Comparison of ENCODE assay signal across 8 cellular contexts in the genomic region with DNA sequence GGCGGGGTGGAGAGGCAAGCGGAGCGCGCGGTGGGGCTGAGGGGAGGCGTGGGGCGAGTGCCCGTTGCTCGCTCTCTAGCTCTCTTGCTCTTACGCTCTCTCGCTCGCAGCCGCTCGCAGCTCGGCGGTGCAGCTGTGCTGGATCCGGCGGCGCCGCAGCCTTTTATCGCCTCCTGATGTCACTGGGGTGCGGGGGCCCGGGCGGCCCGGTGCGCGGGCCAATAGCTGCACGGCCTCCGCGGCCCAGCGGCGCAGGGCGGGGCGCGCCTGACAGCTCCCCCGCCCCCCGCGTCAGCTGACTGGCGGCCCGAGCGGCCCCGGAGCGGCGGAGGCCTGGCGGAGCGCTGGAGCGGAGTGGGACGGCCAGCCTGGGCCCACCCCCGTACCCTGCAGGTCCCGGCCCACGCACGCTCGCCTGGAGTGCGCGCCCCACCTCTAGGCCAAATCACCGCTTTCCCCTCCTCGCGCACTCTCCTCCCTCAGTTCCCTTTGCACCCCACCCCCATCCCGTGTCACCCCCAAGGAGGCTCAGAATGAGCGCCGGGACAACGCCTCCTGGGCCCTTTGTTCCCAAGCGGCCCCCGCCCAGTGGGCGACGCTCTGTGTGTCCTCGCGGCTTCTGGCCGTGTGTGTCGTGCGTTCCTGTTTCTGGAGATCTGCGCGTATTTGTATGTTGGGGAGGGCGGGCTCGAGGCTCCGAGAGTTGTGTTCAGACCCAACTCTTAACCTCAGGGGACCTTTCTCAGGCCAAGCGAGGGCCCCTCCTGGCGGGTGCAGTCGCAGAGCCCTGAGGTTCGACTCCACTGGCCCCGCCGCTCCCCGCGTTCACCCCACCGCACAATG. TPM values are rescaled to one million over a fixed set of nuclear protein-coding genes. Genes with fewer than 3 reads are reported as not detected.
DNase-seq lines count a peak whose midpoint lies in the region; ATAC-seq and TF ChIP-seq lines count a peak whose summit lies in the region.

A gene (minus strand): TSS at position 137 of the 843 bp plus-strand sequence. CDS start 386 bp downstream, outside the sequence.

- no peak within 1 kb of the TSS for H3K27ac Mint-ChIP-seq in GM23338
- no peak within 1 kb of the TSS for H3K27ac Mint-ChIP-seq in activated CD4-positive, alpha-beta memory T cell treated with anti-CD3 and anti-CD28 coated beads, Interleukin-2, amount 10 ng/mL, durations not matched to agents 7 days and 5 days
- no peak within 1 kb of the TSS for H3K27ac Mint-ChIP-seq in stimulated activated memory B cell treated with anti-CD40 and anti-IgM and Interleukin-4, amounts not matched to agents 10 μg/mL and 1 μg/mL and 100 μg/mL, for 72 hours

- no peaks in the 10 kb centered on the region for H3K9me3 Mint-ChIP-seq in GM23338
- H3K9me3 Mint-ChIP-seq in activated CD4-positive, alpha-beta memory T cell treated with anti-CD3 and anti-CD28 coated beads, Interleukin-2, amount 10 ng/mL, durations not matched to agents 7 days and 5 days: no peaks in the 10 kb centered on the region
- H3K9me3 Mint-ChIP-seq in stimulated activated memory B cell treated with anti-CD40 and anti-IgM and Interleukin-4, amounts not matched to agents 10 μg/mL and 1 μg/mL and 100 μg/mL, for 72 hours: no peaks in the 10 kb centered on the region

- intact Hi-C loops in mucosa of descending colon (cut with DNase I, micrococcal nuclease): loop anchor here in 1 of 2 donors (10.0 kb wide), 1 partner anchor 425 kb away; no protein-coding TSS in a partner anchor

- H3F3A ChIP-seq in GM23338 (replicated peaks; ENCODE audit: low read depth): no peaks in the 10 kb centered on the region

- no peaks in the 10 kb centered on the region for H3K9me2 ChIP-seq in GM23338 (ENCODE audit: insufficient read depth)

- no peaks in the 10 kb centered on the region for H3K9me3 ChIP-seq in mucosa of descending colon

- H4K20me1 ChIP-seq in GM23338 (replicated peaks; ENCODE audit: insufficient read depth): peaks cover 21% of the 10 kb centered on the region

- H3K4me3 Mint-ChIP-seq in GM23338: peak within 1 kb of the TSS; percentile 80
- H3K4me3 Mint-ChIP-seq in activated CD4-positive, alpha-beta memory T cell treated with anti-CD3 and anti-CD28 coated beads, Interleukin-2, amount 10 ng/mL, durations not matched to agents 7 days and 5 days: peak within 1 kb of the TSS; percentile 67
- H3K4me3 Mint-ChIP-seq in stimulated activated memory B cell treated with anti-CD40 and anti-IgM and Interleukin-4, amounts not matched to agents 10 μg/mL and 1 μg/mL and 100 μg/mL, for 72 hours: peak within 1 kb of the TSS; percentile 80

- no peak for TF ChIP-seq CTCF in GM23338 (conservative IDR thresholded peaks at IDR 0.05; ENCODE audit: low read depth in 2 of 2)
- no peak for TF ChIP-seq CTCF in mucosa of descending colon (IDR thresholded peaks at IDR 0.05)

- H3K27ac ChIP-seq in GM23338 (ENCODE audit: low read depth): no peak within 1 kb of the TSS

- no peaks in the 10 kb centered on the region for H3K79me2 ChIP-seq in GM23338 (replicated peaks; ENCODE audit: insufficient read depth)

- H3K4me3 ChIP-seq in GM23338 (peak within 1 kb of the TSS; percentile 82), mucosa of descending colon (peak within 1 kb of the TSS; percentile 10)

- H3K36me3 ChIP-seq in GM23338 (ENCODE audit: insufficient read depth) (no peaks in the 10 kb centered on the region), mucosa of descending colon (ENCODE audit: low read depth) (no peaks in the 10 kb centered on the region)

- peaks cover 38% of the 10 kb centered on the region for H3K4me1 ChIP-seq in GM23338 (ENCODE audit: insufficient read depth)
- peaks cover 17% of the 10 kb centered on the region for H3K4me1 ChIP-seq in mucosa of descending colon (ENCODE audit: low read depth)

- DNase-seq in Daoy (ENCODE audit: low read depth) (peak; percentile 86), GM23338 (ENCODE audit: low spot score) (peak; percentile 85), NCI-H1417 treated with DMSO at 0.1 percent for 48 hours (lab: John Stamatoyannopoulos, UW) (peak; percentile 80), mucosa of descending colon (peak; percentile 80 to 90 (median 87))
- DNase-seq in activated CD4-positive, alpha-beta memory T cell treated with anti-CD3 and anti-CD28 coated beads, Interleukin-2, amount 10 ng/mL, durations not matched to agents 7 days and 5 days: peak; percentile 46

- POLR2A ChIA-PET in activated CD4-positive, alpha-beta memory T cell treated with anti-CD3 and anti-CD28 coated beads, Interleukin-2, amount 10 ng/mL, durations not matched to agents 7 days and 5 days (lab: Charles Lee): interaction anchor here (1.1 to 1.3 kb wide), 2 partner anchors 11 to 273 kb away, joined by 4 read pairs; no protein-coding TSS in a partner anchor

- H3K27me3 ChIP-seq in GM23338 (ENCODE audit: insufficient read depth): peaks cover 98% of the 10 kb centered on the region

- H3K27me3 Mint-ChIP-seq in GM23338 (ENCODE audit: insufficient read depth, low read depth, poor library complexity): peaks cover 95% of the 10 kb centered on the region
- H3K27me3 Mint-ChIP-seq in activated CD4-positive, alpha-beta memory T cell treated with anti-CD3 and anti-CD28 coated beads, Interleukin-2, amount 10 ng/mL, durations not matched to agents 7 days and 5 days: peaks cover 90% of the 10 kb centered on the region
- H3K27me3 Mint-ChIP-seq in stimulated activated memory B cell treated with anti-CD40 and anti-IgM and Interleukin-4, amounts not matched to agents 10 μg/mL and 1 μg/mL and 100 μg/mL, for 72 hours: peaks cover 90% of the 10 kb centered on the region

- ATAC-seq in GM23338: peak; percentile 31
- ATAC-seq in esophagus mucosa: peak; percentile 83
- ATAC-seq in mucosa of descending colon: peak; percentile 85
- peak; percentile 78 for ATAC-seq in stimulated activated memory B cell treated with anti-CD40 and anti-IgM and Interleukin-4, amounts not matched to agents 10 μg/mL and 1 μg/mL and 100 μg/mL, for 72 hours
- no peak for ATAC-seq in GM21423 (IDR thresholded peaks at IDR 0.05; ENCODE audit: unreplicated experiment)

- H3K4me1 Mint-ChIP-seq in GM23338: peaks cover 42% of the 10 kb centered on the region
- H3K4me1 Mint-ChIP-seq in activated CD4-positive, alpha-beta memory T cell treated with anti-CD3 and anti-CD28 coated beads, Interleukin-2, amount 10 ng/mL, durations not matched to agents 7 days and 5 days: peaks cover 13% of the 10 kb centered on the region
- peaks cover 38% of the 10 kb centered on the region for H3K4me1 Mint-ChIP-seq in stimulated activated memory B cell treated with anti-CD40 and anti-IgM and Interleukin-4, amounts not matched to agents 10 μg/mL and 1 μg/mL and 100 μg/mL, for 72 hours

- peak within 1 kb of the TSS; percentile 96 for H3K4me2 ChIP-seq in GM23338

- CTCF ChIA-PET in activated CD4-positive, alpha-beta memory T cell treated with anti-CD3 and anti-CD28 coated beads, Interleukin-2, amount 10 ng/mL, durations not matched to agents 7 days and 5 days (lab: Charles Lee): interaction anchor here (0.6 to 1.3 kb wide), 7 partner anchors 9 to 811 kb away, joined by 3 to 7 read pairs (median 5); no protein-coding TSS in a partner anchor

- peak within 1 kb of the TSS; percentile 98 for H2AFZ ChIP-seq in GM23338

- H3K36me3 Mint-ChIP-seq in GM23338 (ENCODE audit: low read depth): peaks cover 2% of the 10 kb centered on the region; the same call in 1 of the 3 replicates
- H3K36me3 Mint-ChIP-seq in activated CD4-positive, alpha-beta memory T cell treated with anti-CD3 and anti-CD28 coated beads, Interleukin-2, amount 10 ng/mL, durations not matched to agents 7 days and 5 days (ENCODE audit: low read depth): no peaks in the 10 kb centered on the region
- no peaks in the 10 kb centered on the region for H3K36me3 Mint-ChIP-seq in stimulated activated memory B cell treated with anti-CD40 and anti-IgM and Interleukin-4, amounts not matched to agents 10 μg/mL and 1 μg/mL and 100 μg/mL, for 72 hours

TF ChIP-seq in GM23338, 12 proteins besides CTCF, POLR2A, EP300 and RAD21:
- TF ChIP-seq CREB1 (CRISPR knock-in tag; IDR thresholded peaks at IDR 0.05; ENCODE audit: low read depth): 0 out of 2 replicates have a peak, but pooled peaks have one; percentile 26
- peak; percentile 63 for TF ChIP-seq POLR2AphosphoS5 (IDR thresholded peaks at IDR 0.05; ENCODE audit: low read depth)
- TF ChIP-seq EZH2 (IDR thresholded peaks at IDR 0.05; ENCODE audit: low read depth, unreplicated experiment): peak; percentile 64
- TF ChIP-seq ZNF331 (CRISPR knock-in tag; IDR thresholded peaks at IDR 0.05; ENCODE audit: low read depth): no peak
TF ChIP-seq in GM23338: peak in this region for 3.

RNA-seq across cellular contexts. Expression of the gene that starts here (rescaled TPM):
- 0.97 and 1.1 TPM in 2 replicates for total RNA-seq in Daoy (2014; rRNA removed; shearing (Covaris generic))
- 1.6 and 1.8 TPM in 2 replicates for total RNA-seq in GM23338 (2014; rRNA removed; shearing (Covaris generic))
- polyA plus RNA-seq in GM23338 (2016; fragmentation: Nextera tagmentation; extraction: Ambion mirVana): 2.3 and 2.5 TPM in 2 replicates
- total RNA-seq in activated CD4-positive, alpha-beta memory T cell treated with anti-CD3 and anti-CD28 coated beads, Interleukin-2, amount 10 ng/mL, durations not matched to agents 7 days and 5 days: under 1 TPM; 0.28 to 0.33 TPM
- total RNA-seq in esophagus mucosa (55.9 TPM), mucosa of descending colon (10 to 100 TPM in 2 of 3 donors, 1 to 10 TPM in 1; 3.8 to 17.9 (median 17.7) TPM)

Comparison
In these comparisons a context has a peak if more than half of its experiments do, and no peak if none do; other contexts are left out.
1. Peak in DNase-seq in activated CD4-positive, alpha-beta memory T cell treated with anti-CD3 and anti-CD28 coated beads, Interleukin-2, amount 10 ng/mL, durations not matched to agents 7 days and 5 days; RNA of the gene not detected or under 1 TPM.